Comparison of ENCODE assay signal across 9 cellular contexts in genomic region chr3:37905987-37906674, GRCh38. TPM values are rescaled to one million over a fixed set of nuclear protein-coding genes. Genes with fewer than 3 reads are reported as not detected.
DNase-seq lines count a peak whose midpoint lies in the region; ATAC-seq and TF ChIP-seq lines count a peak whose summit lies in the region.
"Had no signal": no experiment of that assay in that cellular context is flagged by ENCODE, and none has a peak within 500 bp of the region (broad histone marks: within the 10 kb centered on the region; RNA-seq: fewer than 3 reads in every experiment).

No MANE protein-coding gene starts in this region.

- peak overlapping the region; percentile 56 for H3K4me2 ChIP-seq in osteoblast (ENCODE audit: insufficient read depth, low read length)

- H3K4me3 ChIP-seq in Caco-2 (ENCODE audit: low read depth, low read length) (no peak overlapping the region), osteoblast (ENCODE audit: insufficient read depth, low read length) (no peak overlapping the region)

- H3K4me1 Mint-ChIP-seq in Caco-2 (ENCODE audit: low read depth, unreplicated experiment) = peaks cover 28% of the 10 kb centered on the region
- peaks cover 32% of the 10 kb centered on the region for H3K4me1 Mint-ChIP-seq in activated naive CD4-positive, alpha-beta T cell treated with anti-CD3 and anti-CD28 coated beads, Interleukin-2, amount 10 ng/mL, durations not matched to agents 7 days and 5 days

- H4K20me1 ChIP-seq in osteoblast (ENCODE audit: insufficient read depth, low read length) = peaks cover 32% of the 10 kb centered on the region

- H3K36me3 Mint-ChIP-seq in Caco-2 (ENCODE audit: insufficient read depth, unreplicated experiment) = no peaks in the 10 kb centered on the region
- no peaks in the 10 kb centered on the region for H3K36me3 Mint-ChIP-seq in activated naive CD4-positive, alpha-beta T cell treated with anti-CD3 and anti-CD28 coated beads, Interleukin-2, amount 10 ng/mL, durations not matched to agents 7 days and 5 days

- no peak overlapping the region for H3K4me3 Mint-ChIP-seq in Caco-2 (ENCODE audit: unreplicated experiment)
- no peak overlapping the region for H3K4me3 Mint-ChIP-seq in activated naive CD4-positive, alpha-beta T cell treated with anti-CD3 and anti-CD28 coated beads, Interleukin-2, amount 10 ng/mL, durations not matched to agents 7 days and 5 days

- peaks cover 55% of the 10 kb centered on the region for H3K79me2 ChIP-seq in osteoblast (ENCODE audit: insufficient read depth, low read length)

- peak overlapping the region; percentile 24 for H3K27ac Mint-ChIP-seq in Caco-2 (ENCODE audit: unreplicated experiment)
- H3K27ac Mint-ChIP-seq in activated naive CD4-positive, alpha-beta T cell treated with anti-CD3 and anti-CD28 coated beads, Interleukin-2, amount 10 ng/mL, durations not matched to agents 7 days and 5 days = no peak overlapping the region

- H3K4me1 ChIP-seq in Caco-2 = peaks cover 42% of the 10 kb centered on the region
- H3K4me1 ChIP-seq in osteoblast (ENCODE audit: insufficient read depth, low read length) = peaks cover 20% of the 10 kb centered on the region

- DNase-seq in Caco-2 = no peak
- peak; percentile 63 for DNase-seq in NCI-H69 (lab: John Stamatoyannopoulos, UW)
- peak; percentile 59 for DNase-seq in fibroblast of gingiva (ENCODE audit: low read depth)
- DNase-seq in osteoblast (ENCODE audit: insufficient read length, low spot score, missing footprints) = peak; percentile 76
- no peak for DNase-seq in activated CD4-positive, CD25-positive, alpha-beta regulatory T cell treated with anti-CD3 and anti-CD28 coated beads, Interleukin-2, amount 50 U/mL, for 72 hours
- DNase-seq in activated naive CD4-positive, alpha-beta T cell treated with anti-CD3 and anti-CD28 coated beads, Interleukin-2, amount 10 ng/mL, durations not matched to agents 7 days and 5 days = no peak
- no peak for DNase-seq in NCI-H2196 treated with DMSO at 0.1 percent for 48 hours (lab: John Stamatoyannopoulos, UW; ENCODE audit: unreplicated experiment)
- DNase-seq: stimulated activated CD4-positive, alpha-beta T cell treated with anti-CD3 and anti-CD28 coated beads, Interleukin-2, amount 100 ng/mL, for 48 hours had no signal

- intact Hi-C loops in Caco-2 (cut with micrococcal nuclease; ENCODE audit: unreplicated experiment) = no loop called here

- peak overlapping the region; percentile 51 for H2AFZ ChIP-seq in osteoblast (ENCODE audit: low read length)

- no peak for ATAC-seq in GM21381 (IDR thresholded peaks at IDR 0.05; ENCODE audit: unreplicated experiment)

- TF ChIP-seq CTCF in Caco-2 (IDR thresholded peaks at IDR 0.05; ENCODE audit: insufficient read depth in 1 of 2, low read depth in 1 of 2, low read length in 1 of 2, severe bottlenecking in 1 of 2, unreplicated experiment in 1 of 2) (no peak), osteoblast (IDR thresholded peaks at IDR 0.05; ENCODE audit: extremely low read depth, low read depth, low read length) (no peak)

- CTCF ChIA-PET in Caco-2 (lab: Charles Lee) = no interaction called here
- CTCF ChIA-PET in activated naive CD4-positive, alpha-beta T cell treated with anti-CD3 and anti-CD28 coated beads, Interleukin-2, amount 10 ng/mL, durations not matched to agents 7 days and 5 days (lab: Charles Lee) = interaction anchor here (0.7 to 1.4 kb wide), 5 partner anchors 10 to 133 kb away, joined by 3 to 5 read pairs (median 3); partner anchors contain the start of gene DLEC1

- POLR2A ChIA-PET in Caco-2 (lab: Charles Lee) = no interaction called here

- no peaks in the 10 kb centered on the region for H3K27me3 ChIP-seq in Caco-2 (replicated peaks; ENCODE audit: control insufficient read depth, insufficient read depth, low read length)
- no peaks in the 10 kb centered on the region for H3K27me3 ChIP-seq in osteoblast (ENCODE audit: insufficient read depth, low read length)

- H3K36me3 ChIP-seq in Caco-2 (ENCODE audit: control insufficient read depth, insufficient read depth, low read length) = no peaks in the 10 kb centered on the region
- peaks cover 3% of the 10 kb centered on the region for H3K36me3 ChIP-seq in osteoblast (ENCODE audit: insufficient read depth, low read length)

- no peaks in the 10 kb centered on the region for H3K9me3 Mint-ChIP-seq in Caco-2 (ENCODE audit: unreplicated experiment)
- H3K9me3 Mint-ChIP-seq in activated naive CD4-positive, alpha-beta T cell treated with anti-CD3 and anti-CD28 coated beads, Interleukin-2, amount 10 ng/mL, durations not matched to agents 7 days and 5 days = no peaks in the 10 kb centered on the region

- H3K9me3 ChIP-seq in Caco-2 = no peaks in the 10 kb centered on the region; the same call in 1 of the 2 replicates
- H3K9me3 ChIP-seq in osteoblast (ENCODE audit: low read depth, low read length) = no peaks in the 10 kb centered on the region

- no TSS peak for BruUV-seq in Caco-2 (replicated peaks; lab: Mats Ljungman, UMichigan)

- H3K27me3 Mint-ChIP-seq in Caco-2 (ENCODE audit: insufficient read depth, unreplicated experiment) = no peaks in the 10 kb centered on the region
- peaks cover 24% of the 10 kb centered on the region for H3K27me3 Mint-ChIP-seq in activated naive CD4-positive, alpha-beta T cell treated with anti-CD3 and anti-CD28 coated beads, Interleukin-2, amount 10 ng/mL, durations not matched to agents 7 days and 5 days

- H3K27ac ChIP-seq in osteoblast (ENCODE audit: low read depth, low read length) = peak overlapping the region; percentile 51

RNA-seq across cellular contexts. Expression of gene CTDSPL, which starts 44.5 kb away (rescaled TPM):
- total RNA-seq in Caco-2 (2022) (56.5 and 60.9 TPM in 2 replicates), osteoblast (34.7 and 44.5 TPM in 2 replicates)

Comparison
In these comparisons a context has a peak if more than half of its experiments do, and no peak if none do; other contexts are left out.
1. DNase-seq: peak in NCI-H69 (single experiment), fibroblast of gingiva (single experiment) and osteoblast (single experiment); none in Caco-2 (0 of 2), activated CD4-positive, CD25-positive, alpha-beta regulatory T cell treated with anti-CD3 and anti-CD28 coated beads, Interleukin-2, amount 50 U/mL, for 72 hours (single experiment), activated naive CD4-positive, alpha-beta T cell treated with anti-CD3 and anti-CD28 coated beads, Interleukin-2, amount 10 ng/mL, durations not matched to agents 7 days and 5 days (single experiment) and NCI-H2196 treated with DMSO at 0.1 percent for 48 hours (single experiment).